In genomic region chr11:93329936-93330445, GRCh38 we compare ENCODE assay signal across 8 cellular contexts. TPM values are rescaled to one million over a fixed set of nuclear protein-coding genes. Genes with fewer than 3 reads are reported as not detected.
DNase-seq lines count a peak whose midpoint lies in the region; ATAC-seq and TF ChIP-seq lines count a peak whose summit lies in the region.

No MANE protein-coding gene starts in this region.

- H3K27ac Mint-ChIP-seq in activated T-cell treated with anti-CD3 and anti-CD28 coated beads, Interleukin-2, amount 50 U/mL, for 72 hours = no peak overlapping the region
- no peak overlapping the region for H3K27ac Mint-ChIP-seq in activated T-helper 17 cell treated with anti-CD3 and anti-CD28 coated beads, Interleukin-2, amount 50 U/mL, for 72 hours
- H3K27ac Mint-ChIP-seq in stimulated activated memory B cell treated with anti-CD40 and anti-IgM and Interleukin-4, amounts not matched to agents 10 μg/mL and 1 μg/mL and 100 μg/mL, for 72 hours = no peak overlapping the region

- no peaks in the 10 kb centered on the region for H3K9me3 Mint-ChIP-seq in activated T-cell treated with anti-CD3 and anti-CD28 coated beads, Interleukin-2, amount 50 U/mL, for 72 hours
- H3K9me3 Mint-ChIP-seq in activated T-helper 17 cell treated with anti-CD3 and anti-CD28 coated beads, Interleukin-2, amount 50 U/mL, for 72 hours = no peaks in the 10 kb centered on the region
- no peaks in the 10 kb centered on the region for H3K9me3 Mint-ChIP-seq in stimulated activated memory B cell treated with anti-CD40 and anti-IgM and Interleukin-4, amounts not matched to agents 10 μg/mL and 1 μg/mL and 100 μg/mL, for 72 hours

- peak overlapping the region; percentile 76 to 79 for H3K4me3 Mint-ChIP-seq in activated T-cell treated with anti-CD3 and anti-CD28 coated beads, Interleukin-2, amount 50 U/mL, for 72 hours
- H3K4me3 Mint-ChIP-seq in activated T-helper 17 cell treated with anti-CD3 and anti-CD28 coated beads, Interleukin-2, amount 50 U/mL, for 72 hours = peak overlapping the region; percentile 43
- H3K4me3 Mint-ChIP-seq in stimulated activated memory B cell treated with anti-CD40 and anti-IgM and Interleukin-4, amounts not matched to agents 10 μg/mL and 1 μg/mL and 100 μg/mL, for 72 hours = no peak overlapping the region

- peak overlapping the region; percentile 33 to 51 for H3K4me3 ChIP-seq in tibial artery

- H3K36me3 Mint-ChIP-seq in activated T-cell treated with anti-CD3 and anti-CD28 coated beads, Interleukin-2, amount 50 U/mL, for 72 hours (ENCODE audit: insufficient read depth in 2 of 2) = peaks cover 2% of the 10 kb centered on the region in 2 donors
- no peaks in the 10 kb centered on the region for H3K36me3 Mint-ChIP-seq in activated T-helper 17 cell treated with anti-CD3 and anti-CD28 coated beads, Interleukin-2, amount 50 U/mL, for 72 hours (ENCODE audit: low read depth)
- no peaks in the 10 kb centered on the region for H3K36me3 Mint-ChIP-seq in stimulated activated memory B cell treated with anti-CD40 and anti-IgM and Interleukin-4, amounts not matched to agents 10 μg/mL and 1 μg/mL and 100 μg/mL, for 72 hours

- H3K4me1 ChIP-seq in tibial artery = peaks cover 0 to 10% (median 5%) of the 10 kb centered on the region in 4 donors

- no peak for DNase-seq in activated T-cell treated with anti-CD3 and anti-CD28 coated beads, Interleukin-2, amount 50 U/mL, for 72 hours
- no peak for DNase-seq in activated T-cell treated with anti-CD3 and anti-CD28 coated beads, Interleukin-2, amount 50 U/mL, for 48 hours
- DNase-seq in iPS-NIHi7 (ENCODE audit: extremely low spot score) (peak; percentile 63), tibial artery (no peak), head of caudate nucleus (no peak)
- DNase-seq in activated CD4-positive, CD25-positive, alpha-beta regulatory T cell (lab: John Stamatoyannopoulos, UW) = no peak

- no peak overlapping the region for H3K27ac ChIP-seq in tibial artery

- ATAC-seq in activated T-cell treated with anti-CD3 and anti-CD28 coated beads, Interleukin-2, amount 50 U/mL, for 72 hours (replicated peaks in 1 of 2) = no peak
- ATAC-seq in activated T-helper 17 cell treated with anti-CD3 and anti-CD28 coated beads, Interleukin-2, amount 50 U/mL, for 72 hours (replicated peaks) = no peak
- no peak for ATAC-seq in stimulated activated memory B cell treated with anti-CD40 and anti-IgM and Interleukin-4, amounts not matched to agents 10 μg/mL and 1 μg/mL and 100 μg/mL, for 72 hours

- TF ChIP-seq CTCF in tibial artery (IDR thresholded peaks at IDR 0.05) = no peak

- no peaks in the 10 kb centered on the region for H3K36me3 ChIP-seq in tibial artery

- H3K27me3 Mint-ChIP-seq in activated T-cell treated with anti-CD3 and anti-CD28 coated beads, Interleukin-2, amount 50 U/mL, for 72 hours (ENCODE audit: low read depth) = peaks cover 41% of the 10 kb centered on the region
- peaks cover 29% of the 10 kb centered on the region for H3K27me3 Mint-ChIP-seq in activated T-helper 17 cell treated with anti-CD3 and anti-CD28 coated beads, Interleukin-2, amount 50 U/mL, for 72 hours
- peaks cover 26% of the 10 kb centered on the region for H3K27me3 Mint-ChIP-seq in stimulated activated memory B cell treated with anti-CD40 and anti-IgM and Interleukin-4, amounts not matched to agents 10 μg/mL and 1 μg/mL and 100 μg/mL, for 72 hours

- intact Hi-C loops in tibial artery (cut with DNase I; ENCODE audit: low total_unique reads) (no loop called here), head of caudate nucleus (cut with DNase I) (no loop called here)

- H3K9me3 ChIP-seq in tibial artery = no peaks in the 10 kb centered on the region

- H3K27me3 ChIP-seq in tibial artery = peaks cover 0 to 9% of the 10 kb centered on the region in 2 donors

- no peaks in the 10 kb centered on the region for H3K4me1 Mint-ChIP-seq in activated T-cell treated with anti-CD3 and anti-CD28 coated beads, Interleukin-2, amount 50 U/mL, for 72 hours (ENCODE audit: low read depth)
- H3K4me1 Mint-ChIP-seq in activated T-helper 17 cell treated with anti-CD3 and anti-CD28 coated beads, Interleukin-2, amount 50 U/mL, for 72 hours = no peaks in the 10 kb centered on the region
- H3K4me1 Mint-ChIP-seq in stimulated activated memory B cell treated with anti-CD40 and anti-IgM and Interleukin-4, amounts not matched to agents 10 μg/mL and 1 μg/mL and 100 μg/mL, for 72 hours = no peaks in the 10 kb centered on the region

RNA-seq across cellular contexts. Expression of gene DEUP1, which starts 0.6 kb away (rescaled TPM):
- not detected for total RNA-seq in activated T-cell treated with anti-CD3 and anti-CD28 coated beads, Interleukin-2, amount 50 U/mL, for 72 hours
- total RNA-seq in activated T-helper 17 cell treated with anti-CD3 and anti-CD28 coated beads, Interleukin-2, amount 50 U/mL, for 72 hours = not detected
